Comparison of ENCODE assay signal across 11 cellular contexts in the genomic region with DNA sequence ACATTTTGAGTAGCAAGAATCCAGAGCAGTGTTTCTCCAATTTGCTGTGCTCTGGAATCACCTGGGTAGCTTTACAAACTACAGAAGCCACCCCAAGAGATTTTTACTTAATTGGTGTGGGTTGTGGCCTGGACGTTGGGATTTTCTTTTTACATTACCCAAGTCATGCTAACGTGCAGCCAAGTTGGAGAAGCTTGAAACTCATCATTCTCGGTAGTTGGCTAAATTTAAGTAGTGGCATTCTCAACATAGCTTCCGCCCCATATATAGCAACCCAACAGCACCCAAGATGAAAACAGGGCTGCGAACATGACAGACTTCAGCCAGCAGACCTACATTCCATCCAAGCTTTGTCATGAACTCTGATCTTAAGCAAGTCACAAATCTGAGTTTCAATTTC. TPM values are rescaled to one million over a fixed set of nuclear protein-coding genes. Genes with fewer than 3 reads are reported as not detected.
A peak's percentile ranks its signal among the peaks of the same experiment; 100 is the strongest.
DNase-seq lines count a peak whose midpoint lies in the region; ATAC-seq and TF ChIP-seq lines count a peak whose summit lies in the region.
"Had no signal": no experiment of that assay in that cellular context is flagged by ENCODE, and none has a peak within 500 bp of the region (broad histone marks: within the 10 kb centered on the region; RNA-seq: fewer than 3 reads in every experiment).

No MANE protein-coding gene starts in this region.

- TF ChIP-seq EP300 in esophagus muscularis mucosa (IDR thresholded peaks at IDR 0.05) = no peak

- no peaks in the 10 kb centered on the region for H3K36me3 Mint-ChIP-seq in IgD-negative memory B cell

- H3K27me3 ChIP-seq in cardiac muscle cell = no peaks in the 10 kb centered on the region
- no peaks in the 10 kb centered on the region for H3K27me3 ChIP-seq in esophagus muscularis mucosa
- no peaks in the 10 kb centered on the region for H3K27me3 ChIP-seq in thyroid gland

- H3K36me3 ChIP-seq in cardiac muscle cell = peaks cover 4% of the 10 kb centered on the region
- H3K36me3 ChIP-seq in esophagus muscularis mucosa = peaks cover 0 to 48% (median 18%) of the 10 kb centered on the region in 4 donors
- peaks cover 10 to 11% of the 10 kb centered on the region in 2 donors for H3K36me3 ChIP-seq in thyroid gland

- H3K4me3 ChIP-seq in cardiac muscle cell (no peak overlapping the region), esophagus muscularis mucosa (no peak overlapping the region), thyroid gland (replicated peaks in 1 of 3) (no peak overlapping the region)

- no peaks in the 10 kb centered on the region for H3K9me3 ChIP-seq in cardiac muscle cell (ENCODE audit: low read depth)
- H3K9me3 ChIP-seq in esophagus muscularis mucosa = no peaks in the 10 kb centered on the region
- H3K9me3 ChIP-seq in thyroid gland = no peaks in the 10 kb centered on the region

- H3K4me1 ChIP-seq in cardiac muscle cell (ENCODE audit: low read depth) (peaks cover 26% of the 10 kb centered on the region), esophagus muscularis mucosa (peaks cover 6 to 53% (median 40%) of the 10 kb centered on the region in 4 donors), thyroid gland (peaks cover 52 to 71% of the 10 kb centered on the region in 2 donors)

- WGBS in esophagus muscularis mucosa = 44% methylated on average over 5 of the region's 5 CpGs
- WGBS in thyroid gland, 2 donors = 84 to 89% methylated on average over 5 of the region's 5 CpGs

- no peaks in the 10 kb centered on the region for H3K27me3 Mint-ChIP-seq in IgD-negative memory B cell

- H3K4me1 Mint-ChIP-seq in IgD-negative memory B cell = peaks cover 55 to 67% (median 58%) of the 10 kb centered on the region in 3 donors

- H3K9me3 Mint-ChIP-seq in IgD-negative memory B cell = no peaks in the 10 kb centered on the region

- TF ChIP-seq POLR2A in esophagus muscularis mucosa (IDR thresholded peaks at IDR 0.05; ENCODE audit: low read depth) (no peak), thyroid gland (IDR thresholded peaks at IDR 0.05) (no peak)

- DNase-seq in cardiac muscle cell (ENCODE audit: low read depth in 1 of 2, low spot score in 1 of 2) = no peak
- no peak for DNase-seq in left cardiac atrium
- DNase-seq in esophagus muscularis mucosa (ENCODE audit: extremely low spot score) = no peak
- DNase-seq in thyroid gland = no peak
- DNase-seq in NCI-H1105 (lab: John Stamatoyannopoulos, UW) = no peak
- DNase-seq: NCI-H2081; stimulated activated CD4-positive, alpha-beta T cell treated with anti-CD3 and anti-CD28 coated beads, Interleukin-4, amount 100 ng/mL, for 1 hour had no signal

- intact Hi-C loops in left cardiac atrium (cut with DNase I) (no loop called here), esophagus muscularis mucosa (cut with DNase I) (no loop called here), thyroid gland (cut with DNase I) (no loop called here)

- H3K27ac ChIP-seq in cardiac muscle cell (peak overlapping the region; percentile 81), esophagus muscularis mucosa (replicated peaks in 1 of 4) (peak overlapping the region; percentile 48 to 73 (median 68)), thyroid gland (peak overlapping the region in 2 of 3 donors; percentile 22 to 95)
- H3K27ac ChIP-seq: C4-2B had no signal

- no peak for ATAC-seq in left cardiac atrium
- ATAC-seq in GM18861 (IDR thresholded peaks at IDR 0.05; ENCODE audit: unreplicated experiment) = no peak
- no peak for ATAC-seq in HG03460 (IDR thresholded peaks at IDR 0.05; ENCODE audit: unreplicated experiment)

- H3K4me3 Mint-ChIP-seq in IgD-negative memory B cell = peak overlapping the region in 3 of 4 donors; percentile 30 to 88 (median 74)

- H3K27ac Mint-ChIP-seq in IgD-negative memory B cell = peak overlapping the region; percentile 63 to 96 (median 70)

- no peak for TF ChIP-seq CTCF in cardiac muscle cell (IDR thresholded peaks at IDR 0.05; ENCODE audit: low read depth, low read length)
- TF ChIP-seq CTCF in esophagus muscularis mucosa (IDR thresholded peaks at IDR 0.05) = no peak
- TF ChIP-seq CTCF in thyroid gland (IDR thresholded peaks at IDR 0.05) = no peak

RNA-seq across cellular contexts. Expression of a gene that starts 25.0 kb away (rescaled TPM):
- total RNA-seq in cardiac muscle cell = 103 and 188 TPM in 2 replicates
- polyA plus RNA-seq in cardiac muscle cell = 329 and 444 TPM in 2 replicates
- total RNA-seq in left cardiac atrium = 100 to 1,000 TPM; 150 to 165 TPM
- 420 TPM for polyA plus RNA-seq in IgD-negative memory B cell
- total RNA-seq in esophagus muscularis mucosa = 100 to 1,000 TPM; 118 to 154 (median 131) TPM
- total RNA-seq in thyroid gland = 100 to 1,000 TPM; 235 to 430 (median 335) TPM

RNA-seq across cellular contexts. Expression of a gene that starts 34.1 kb away (rescaled TPM):
- total RNA-seq in cardiac muscle cell (33.1 and 33.4 TPM in 2 replicates), left cardiac atrium (10 to 100 TPM; 19.8 to 20.1 TPM), esophagus muscularis mucosa (10 to 100 TPM; 18.7 to 42.3 (median 27.7) TPM), thyroid gland (10 to 100 TPM; 31.5 to 66.4 (median 53.7) TPM)
- polyA plus RNA-seq in cardiac muscle cell (41.0 and 43.5 TPM in 2 replicates), IgD-negative memory B cell (9.0 TPM)
